In genomic region chr11:131169057-131169456, GRCh38 we compare ENCODE assay signal across 1 cellular context.
TF ChIP-seq lines count a peak whose summit lies in the region.

No MANE protein-coding gene starts in this region.

TF ChIP-seq in GM23338, 12 proteins besides CTCF, POLR2A, EP300 and RAD21 (continued from another document):
- TF ChIP-seq ZNF462 (CRISPR knock-in tag; IDR thresholded peaks at IDR 0.05), result no peak
- no peak for TF ChIP-seq NANOG (IDR thresholded peaks at IDR 0.05; ENCODE audit: borderline replicate concordance)
- no peak for TF ChIP-seq ZNF331 (CRISPR knock-in tag; IDR thresholded peaks at IDR 0.05; ENCODE audit: low read depth)
- no peak for TF ChIP-seq POLR2AphosphoS5 (IDR thresholded peaks at IDR 0.05; ENCODE audit: low read depth)
